Comparison of ENCODE assay signal across 13 cellular contexts in genomic region chr19:11453468-11454341, GRCh38. TPM values are rescaled to one million over a fixed set of nuclear protein-coding genes. Genes with fewer than 3 reads are reported as not detected.
DNase-seq lines count a peak whose midpoint lies in the region; ATAC-seq and TF ChIP-seq lines count a peak whose summit lies in the region.
"Had no signal": no experiment of that assay in that cellular context is flagged by ENCODE, and none has a peak within 500 bp of the region (broad histone marks: within the 10 kb centered on the region; RNA-seq: fewer than 3 reads in every experiment).

No MANE protein-coding gene starts in this region.

- H3K4me1 ChIP-seq in OCI-LY3 (ENCODE audit: low read length), result peaks cover 17% of the 10 kb centered on the region

- H3K9me3 ChIP-seq in OCI-LY3 (ENCODE audit: insufficient read depth, low read length), result no peaks in the 10 kb centered on the region

- peaks cover 12% of the 10 kb centered on the region for H3K36me3 ChIP-seq in OCI-LY3 (replicated peaks; ENCODE audit: low read depth, low read length)

- peak overlapping the region; percentile 63 for H3K4me2 ChIP-seq in OCI-LY3 (ENCODE audit: low read length)

- H2AFZ ChIP-seq in OCI-LY3 (ENCODE audit: low read depth, low read length), result peak overlapping the region; percentile 13; the same call in 1 of the 2 replicates

- no peak overlapping the region for H3K27ac Mint-ChIP-seq in activated T-cell treated with anti-CD3 and anti-CD28 coated beads, Interleukin-2, amount 50 U/mL, for 24 hours
- H3K27ac Mint-ChIP-seq in endothelial cell (ENCODE audit: unreplicated experiment), result no peak overlapping the region
- no peak overlapping the region for H3K27ac Mint-ChIP-seq in stimulated activated memory B cell treated with anti-CD40 and anti-IgM and Interleukin-4, amounts not matched to agents 10 μg/mL and 1 μg/mL and 100 μg/mL, for 72 hours
- H3K27ac Mint-ChIP-seq: CD4-positive, CD25-positive, alpha-beta regulatory T cell had no signal

- TF ChIP-seq CTCF in OCI-LY3 (IDR thresholded peaks at IDR 0.05; ENCODE audit: low read depth, low read length) (peak; percentile 81), endothelial cell (IDR thresholded peaks at IDR 0.05; ENCODE audit: unreplicated experiment) (peak; percentile 65)

- no peak overlapping the region for H3K4me3 Mint-ChIP-seq in activated T-cell treated with anti-CD3 and anti-CD28 coated beads, Interleukin-2, amount 50 U/mL, for 24 hours
- no peak overlapping the region for H3K4me3 Mint-ChIP-seq in endothelial cell (ENCODE audit: unreplicated experiment)
- no peak overlapping the region for H3K4me3 Mint-ChIP-seq in stimulated activated memory B cell treated with anti-CD40 and anti-IgM and Interleukin-4, amounts not matched to agents 10 μg/mL and 1 μg/mL and 100 μg/mL, for 72 hours
- H3K4me3 Mint-ChIP-seq: CD4-positive, CD25-positive, alpha-beta regulatory T cell had no signal

- H3K27me3 ChIP-seq in OCI-LY3 (ENCODE audit: low read depth, low read length), result no peaks in the 10 kb centered on the region

- DNase-seq in activated T-cell treated with anti-CD3 and anti-CD28 coated beads for 48 hours (ENCODE audit: low read depth) (peak; percentile 14), endothelial cell (ENCODE audit: low spot score) (peak; percentile 39), cerebellum (ENCODE audit: low spot score) (no peak), AML-193 (lab: John Stamatoyannopoulos, UW) (no peak)
- no peak for DNase-seq in activated T-cell treated with anti-CD3 and anti-CD28 coated beads, Interleukin-2, amount 50 U/mL, for 24 hours
- DNase-seq: activated gamma-delta T cell treated with Interleukin-2 at 50 U/mL for 16 hours, head of caudate nucleus had no signal

- H3K36me3 Mint-ChIP-seq in activated T-cell treated with anti-CD3 and anti-CD28 coated beads, Interleukin-2, amount 50 U/mL, for 24 hours (ENCODE audit: low read depth), result peaks cover 24% of the 10 kb centered on the region
- peaks cover 4% of the 10 kb centered on the region for H3K36me3 Mint-ChIP-seq in endothelial cell (ENCODE audit: low read depth, unreplicated experiment)
- peaks cover 23% of the 10 kb centered on the region for H3K36me3 Mint-ChIP-seq in stimulated activated memory B cell treated with anti-CD40 and anti-IgM and Interleukin-4, amounts not matched to agents 10 μg/mL and 1 μg/mL and 100 μg/mL, for 72 hours
- H3K36me3 Mint-ChIP-seq: CD4-positive, CD25-positive, alpha-beta regulatory T cell had no signal

- ATAC-seq in stimulated activated memory B cell treated with anti-CD40 and anti-IgM and Interleukin-4, amounts not matched to agents 10 μg/mL and 1 μg/mL and 100 μg/mL, for 72 hours, result peak; percentile 9
- ATAC-seq in HG03108 (IDR thresholded peaks at IDR 0.05; ENCODE audit: unreplicated experiment), result no peak

- H4K20me1 ChIP-seq in OCI-LY3 (ENCODE audit: insufficient read depth, low read length), result no peaks in the 10 kb centered on the region

- peak overlapping the region; percentile 88 for H3K9ac ChIP-seq in OCI-LY3 (ENCODE audit: low read length)

- peak overlapping the region; percentile 60 for H3K27ac ChIP-seq in OCI-LY3 (ENCODE audit: low read length)

- peaks cover 8% of the 10 kb centered on the region for H3K27me3 Mint-ChIP-seq in activated T-cell treated with anti-CD3 and anti-CD28 coated beads, Interleukin-2, amount 50 U/mL, for 24 hours
- no peaks in the 10 kb centered on the region for H3K27me3 Mint-ChIP-seq in endothelial cell (ENCODE audit: unreplicated experiment)
- peaks cover 27% of the 10 kb centered on the region for H3K27me3 Mint-ChIP-seq in stimulated activated memory B cell treated with anti-CD40 and anti-IgM and Interleukin-4, amounts not matched to agents 10 μg/mL and 1 μg/mL and 100 μg/mL, for 72 hours

- H3K4me1 Mint-ChIP-seq in activated T-cell treated with anti-CD3 and anti-CD28 coated beads, Interleukin-2, amount 50 U/mL, for 24 hours (ENCODE audit: low read depth), result no peaks in the 10 kb centered on the region
- peaks cover 2% of the 10 kb centered on the region for H3K4me1 Mint-ChIP-seq in endothelial cell (ENCODE audit: unreplicated experiment)
- H3K4me1 Mint-ChIP-seq in stimulated activated memory B cell treated with anti-CD40 and anti-IgM and Interleukin-4, amounts not matched to agents 10 μg/mL and 1 μg/mL and 100 μg/mL, for 72 hours, result peaks cover 19% of the 10 kb centered on the region

- H3K4me3 ChIP-seq in OCI-LY3 (ENCODE audit: low read length), result peak overlapping the region; percentile 82

- H3K79me2 ChIP-seq in OCI-LY3 (ENCODE audit: low read length), result peaks cover 26% of the 10 kb centered on the region

- H3K9me3 Mint-ChIP-seq in activated T-cell treated with anti-CD3 and anti-CD28 coated beads, Interleukin-2, amount 50 U/mL, for 24 hours, result no peaks in the 10 kb centered on the region
- no peaks in the 10 kb centered on the region for H3K9me3 Mint-ChIP-seq in endothelial cell (ENCODE audit: unreplicated experiment)
- no peaks in the 10 kb centered on the region for H3K9me3 Mint-ChIP-seq in stimulated activated memory B cell treated with anti-CD40 and anti-IgM and Interleukin-4, amounts not matched to agents 10 μg/mL and 1 μg/mL and 100 μg/mL, for 72 hours
- H3K9me3 Mint-ChIP-seq: CD4-positive, CD25-positive, alpha-beta regulatory T cell had no signal

RNA-seq across cellular contexts. Expression of gene PRKCSH, which starts 18.3 kb away (rescaled TPM):
- total RNA-seq in endothelial cell (ENCODE audit: unreplicated experiment) (466 TPM), cerebellum (47.5 TPM)

RNA-seq across cellular contexts. Expression of gene ODAD3, which starts 18.8 kb away (rescaled TPM):
- total RNA-seq in endothelial cell (ENCODE audit: unreplicated experiment) (0.64 TPM), cerebellum (0.82 TPM)
- total RNA-seq: CD4-positive, CD25-positive, alpha-beta regulatory T cell had no signal

RNA-seq across cellular contexts. Expression of gene ELAVL3, which starts 27.1 kb away (rescaled TPM):
- 0.54 TPM for total RNA-seq in endothelial cell (ENCODE audit: unreplicated experiment)
- 88.8 TPM for total RNA-seq in cerebellum
- total RNA-seq: CD4-positive, CD25-positive, alpha-beta regulatory T cell; HT1080; renal cortical epithelial cell had no signal

RNA-seq across cellular contexts. Expression of gene RGL3, which starts 34.6 kb away (rescaled TPM):
- 0.69 TPM for total RNA-seq in endothelial cell (ENCODE audit: unreplicated experiment)
- 0.18 TPM for total RNA-seq in cerebellum
- total RNA-seq: CD4-positive, CD25-positive, alpha-beta regulatory T cell; HT1080 had no signal

RNA-seq across cellular contexts. Expression of gene ZNF653, which starts 51.9 kb away (rescaled TPM):
- total RNA-seq in endothelial cell (ENCODE audit: unreplicated experiment), result 7.7 TPM
- 11.0 TPM for total RNA-seq in cerebellum

Comparison
In these comparisons a context has a peak if more than half of its experiments do, and no peak if none do; other contexts are left out.
1. DNase-seq: peak in activated T-cell treated with anti-CD3 and anti-CD28 coated beads for 48 hours (single experiment) and endothelial cell (single experiment); none in activated T-cell treated with anti-CD3 and anti-CD28 coated beads, Interleukin-2, amount 50 U/mL, for 24 hours (single experiment), cerebellum (single experiment) and AML-193 (0 of 2).
2. RNA of gene ELAVL3, which starts 27.1 kb away (total RNA-seq): 88.8 TPM in cerebellum (single experiment); 0.54 TPM in endothelial cell (single experiment); every median in the first group is over 10 times any median in the second.